Comparison of ENCODE assay signal across 27 cellular contexts in genomic region chr12:103836345-103836744, GRCh38.
"Had no signal": no experiment of that assay in that cellular context is flagged by ENCODE, and none has a peak within 500 bp of the region (broad histone marks: within the 10 kb centered on the region; RNA-seq: fewer than 3 reads in every experiment).

No MANE protein-coding gene starts in this region.

- H3K4me3 Mint-ChIP-seq: activated B cell treated with CpG ODN at 0.5 μM for 24 hours; activated CD8-positive, alpha-beta T cell treated with anti-CD3 and anti-CD28 coated beads for 36 hours; activated naive CD4-positive, alpha-beta T cell treated with anti-CD3 and anti-CD28 coated beads for 36 hours; activated naive CD8-positive, alpha-beta T cell treated with anti-CD3 and anti-CD28 coated beads, Interleukin-2, amount 10 ng/mL, durations not matched to agents 7 days and 5 days; activated T-helper 1 cell treated with anti-CD3 and anti-CD28 coated beads, Interleukin-12 subunit alpha, Interleukin-12 subunit beta, Interleukin-2, Interleukin-4 antibody, amounts not matched to agents 30 ng/mL and 10 ng/mL and 1 ng/mL, durations not matched to agents 14 hours and 24 hours and 36 hours; central memory CD8-positive, alpha-beta T cell; T-helper 17 cell; T-helper 2 cell treated with Interferon-gamma antibody and Interleukin-4, amounts not matched to agents 5 μg/mL and 100 μg/mL, for 36 hours had no signal

- H3K27ac ChIP-seq: brain microvascular endothelial cell, colonic mucosa, epithelial cell of prostate, WERI-Rb-1 had no signal

- H3K9me3 Mint-ChIP-seq: activated B cell treated with CpG ODN at 0.5 μM for 24 hours; activated CD8-positive, alpha-beta T cell treated with anti-CD3 and anti-CD28 coated beads for 36 hours; activated naive CD4-positive, alpha-beta T cell treated with anti-CD3 and anti-CD28 coated beads for 36 hours; activated naive CD8-positive, alpha-beta T cell treated with anti-CD3 and anti-CD28 coated beads, Interleukin-2, amount 10 ng/mL, durations not matched to agents 7 days and 5 days; central memory CD8-positive, alpha-beta T cell had no signal

- H3K4me3 ChIP-seq: colonic mucosa had no signal

- ATAC-seq: activated CD4-positive, CD25-positive, alpha-beta regulatory T cell treated with anti-CD3 and anti-CD28 coated beads, Interleukin-2, amount 50 U/mL, for 24 hours; activated CD8-positive, alpha-beta T cell treated with anti-CD3 and anti-CD28 coated beads for 36 hours; activated naive CD4-positive, alpha-beta T cell treated with anti-CD3 and anti-CD28 coated beads, Interleukin-2, amount 50 U/mL, for 72 hours; T-helper 17 cell had no signal

- H3K36me3 ChIP-seq: brain microvascular endothelial cell, colonic mucosa, WERI-Rb-1 had no signal

- H3K9me3 ChIP-seq: colonic mucosa had no signal

- H3K27me3 ChIP-seq: brain microvascular endothelial cell, colonic mucosa had no signal

- H3K27ac Mint-ChIP-seq: activated B cell treated with CpG ODN at 0.5 μM for 24 hours; activated CD8-positive, alpha-beta T cell treated with anti-CD3 and anti-CD28 coated beads for 36 hours; activated naive CD4-positive, alpha-beta T cell treated with anti-CD3 and anti-CD28 coated beads for 36 hours; activated naive CD4-positive, alpha-beta T cell treated with anti-CD3 and anti-CD28 coated beads, Interleukin-2, amount 50 U/mL, for 72 hours; activated naive CD8-positive, alpha-beta T cell treated with anti-CD3 and anti-CD28 coated beads, Interleukin-2, amount 10 ng/mL, durations not matched to agents 7 days and 5 days; activated T-helper 1 cell treated with anti-CD3 and anti-CD28 coated beads, Interleukin-12 subunit alpha, Interleukin-12 subunit beta, Interleukin-2, Interleukin-4 antibody, amounts not matched to agents 30 ng/mL and 10 ng/mL and 1 ng/mL, durations not matched to agents 14 hours and 24 hours and 36 hours; activated T-helper 2 cell treated with anti-CD3 and anti-CD28 coated beads, Interferon-gamma antibody, Interleukin-2, Interleukin-4, amounts not matched to agents 10 μg/mL and 5 μg/mL and 100 μg/mL, durations not matched to agents 14 hours and 24 hours and 36 hours; T-helper 17 cell; T-helper 2 cell treated with Interferon-gamma antibody and Interleukin-4, amounts not matched to agents 5 μg/mL and 100 μg/mL, for 36 hours had no signal

- DNase-seq: activated B cell treated with CpG ODN at 0.5 μM for 24 hours; activated CD4-positive, alpha-beta T cell treated with anti-CD3 and anti-CD28 coated beads for 48 hours; activated CD4-positive, alpha-beta T cell treated with anti-CD3 and anti-CD28 coated beads, Interleukin-2, amount 50 U/mL, for 1 hour; activated CD4-positive, alpha-beta T cell treated with anti-CD3 and anti-CD28 coated beads, Interleukin-2, amount 50 U/mL, for 48 hours; activated CD8-positive, alpha-beta memory T cell treated with anti-CD3 and anti-CD28 coated beads for 24 hours; activated CD8-positive, alpha-beta T cell treated with anti-CD3 and anti-CD28 coated beads for 36 hours; activated effector memory CD4-positive, alpha-beta T cell treated with anti-CD3 and anti-CD28 coated beads, Interleukin-2, amount 50 U/mL, for 16 hours; activated naive CD4-positive, alpha-beta T cell treated with anti-CD3 and anti-CD28 coated beads for 36 hours; activated naive CD8-positive, alpha-beta T cell treated with anti-CD3 and anti-CD28 coated beads, Interleukin-2, amount 10 ng/mL, durations not matched to agents 7 days and 5 days; activated T-cell treated with anti-CD3 and anti-CD28 coated beads, Interleukin-2, amount 50 U/mL, for 1 hour; activated T-cell treated with anti-CD3 and anti-CD28 coated beads, Interleukin-2, amount 50 U/mL, for 48 hours; brain microvascular endothelial cell; colonic mucosa; effector CD8-positive, alpha-beta T cell; foreskin fibroblast; glutamatergic neuron; T-helper 1 cell; T-helper 17 cell; T1000; WERI-Rb-1 had no signal
